8 cellular contexts compared by ENCODE assay signal in genomic region chr2:190781604-190782198, GRCh38.
A peak's percentile ranks its signal among the peaks of the same experiment; 100 is the strongest.
DNase-seq lines count a peak whose midpoint lies in the region; ATAC-seq and TF ChIP-seq lines count a peak whose summit lies in the region.

No MANE protein-coding gene starts in this region.

- H3K9me3 Mint-ChIP-seq in nephron: peaks cover 20% of the 10 kb centered on the region

- ATAC-seq in upper lobe of left lung (ENCODE audit: low FRiP score in 2 of 2) (peak in 1 of 2 donors; percentile 86), GM21786 (IDR thresholded peaks at IDR 0.05; ENCODE audit: unreplicated experiment) (no peak)

- H3K36me3 ChIP-seq in BE2C (no peaks in the 10 kb centered on the region), upper lobe of left lung (no peaks in the 10 kb centered on the region)

- peak overlapping the region in 1 of 3 experiments; percentile 35 for H3K27ac Mint-ChIP-seq in nephron

- no peak for TF ChIP-seq EP300 in upper lobe of left lung (IDR thresholded peaks at IDR 0.05)

- H3K27me3 ChIP-seq in BE2C: no peaks in the 10 kb centered on the region
- no peaks in the 10 kb centered on the region for H3K27me3 ChIP-seq in upper lobe of left lung

- H3K27ac ChIP-seq in upper lobe of left lung: no peak overlapping the region

- H3K4me3 ChIP-seq in BE2C (ENCODE audit: low read depth, low read length): no peak overlapping the region
- no peak overlapping the region for H3K4me3 ChIP-seq in upper lobe of left lung

- no peaks in the 10 kb centered on the region for H3K27me3 Mint-ChIP-seq in nephron (ENCODE audit: low read depth)

- TF ChIP-seq CTCF in BE2C (IDR thresholded peaks at IDR 0.05; ENCODE audit: low read depth, low read length) (peak; percentile 69), nephron (IDR thresholded peaks at IDR 0.05; ENCODE audit: unreplicated experiment in 3 of 3) (peak; percentile 46 to 65 (median 53)), upper lobe of left lung (IDR thresholded peaks at IDR 0.05) (peak in 5 of 6 experiments; percentile 36 to 56 (median 46))

- peak; percentile 62 for DNase-seq in BE2C
- DNase-seq in H4 (ENCODE audit: low spot score): peak; percentile 52
- peak; percentile 69 for DNase-seq in NCI-H748 (lab: John Stamatoyannopoulos, UW; ENCODE audit: unreplicated experiment)
- DNase-seq in activated CD4-positive, alpha-beta T cell treated with anti-CD3 and anti-CD28 coated beads, Interleukin-2, amount 50 U/mL, for 4 hours: peak; percentile 41 to 45
- peak; percentile 84 for DNase-seq in epidermal melanocyte (ENCODE audit: insufficient read length, low spot score)
- DNase-seq in upper lobe of left lung: peak in 1 of 2 donors; percentile 43

- peaks cover 10% of the 10 kb centered on the region for H3K4me1 Mint-ChIP-seq in nephron

- H3K36me3 Mint-ChIP-seq in nephron (ENCODE audit: low read depth): no peaks in the 10 kb centered on the region

- H3K4me3 Mint-ChIP-seq in nephron: no peak overlapping the region

- WGBS in upper lobe of left lung, 2 donors: 31 to 32% methylated on average over 4 of the region's 4 CpGs

- H3K4me1 ChIP-seq in BE2C (no peaks in the 10 kb centered on the region), upper lobe of left lung (peaks cover 0 to under 1% (median 0%) of the 10 kb centered on the region in 4 donors)

- TF ChIP-seq POLR2A in upper lobe of left lung (IDR thresholded peaks at IDR 0.05): no peak

- H3K9me3 ChIP-seq in BE2C (no peaks in the 10 kb centered on the region; the same call in 1 of the 2 replicates), upper lobe of left lung (no peaks in the 10 kb centered on the region)
